In genomic region chr4:46450556-46450955, GRCh38 we compare ENCODE assay signal across 26 cellular contexts.
"Had no signal": no experiment of that assay in that cellular context is flagged by ENCODE, and none has a peak within 500 bp of the region (broad histone marks: within the 10 kb centered on the region; RNA-seq: fewer than 3 reads in every experiment).

No MANE protein-coding gene starts in this region.

- H3K27ac ChIP-seq: left ventricle myocardium inferior, pancreas, psoas muscle, right atrium auricular region, right lobe of liver, tibial nerve, uterus had no signal

- H3K27me3 ChIP-seq: pancreas, right atrium auricular region, right lobe of liver, tibial nerve, uterus had no signal

- H3K36me3 ChIP-seq: left ventricle myocardium inferior, pancreas, right atrium auricular region, right lobe of liver, tibial nerve, uterus had no signal

- H3K4me1 Mint-ChIP-seq: immature natural killer cell; memory B cell; naive thymus-derived CD8-positive, alpha-beta T cell; nephron; stimulated activated memory B cell treated with anti-CD40 and anti-IgM and Interleukin-4, amounts not matched to agents 10 μg/mL and 1 μg/mL and 100 μg/mL, for 72 hours; stimulated activated naive CD8-positive, alpha-beta T cell treated with anti-CD3 and anti-CD28 coated beads, Interleukin-15, amount 100 ng/mL, for 72 hours had no signal

- H3K36me3 Mint-ChIP-seq: immature natural killer cell; memory B cell; naive thymus-derived CD8-positive, alpha-beta T cell; stimulated activated memory B cell treated with anti-CD40 and anti-IgM and Interleukin-4, amounts not matched to agents 10 μg/mL and 1 μg/mL and 100 μg/mL, for 72 hours; type B pancreatic cell had no signal

- H3K4me1 ChIP-seq: left ventricle myocardium inferior, pancreas, psoas muscle, right atrium auricular region, right lobe of liver, tibial nerve, uterus had no signal

- H3K27me3 Mint-ChIP-seq: memory B cell; naive thymus-derived CD8-positive, alpha-beta T cell; stimulated activated memory B cell treated with anti-CD40 and anti-IgM and Interleukin-4, amounts not matched to agents 10 μg/mL and 1 μg/mL and 100 μg/mL, for 72 hours; stimulated activated naive CD8-positive, alpha-beta T cell treated with anti-CD3 and anti-CD28 coated beads, Interleukin-15, amount 100 ng/mL, for 72 hours; type B pancreatic cell had no signal

- H3K4me2 ChIP-seq: smooth muscle cell had no signal

- H3K9me3 Mint-ChIP-seq: memory B cell, nephron, type B pancreatic cell had no signal

- H3K27ac Mint-ChIP-seq: immature natural killer cell; memory B cell; naive thymus-derived CD8-positive, alpha-beta T cell; nephron; stimulated activated memory B cell treated with anti-CD40 and anti-IgM and Interleukin-4, amounts not matched to agents 10 μg/mL and 1 μg/mL and 100 μg/mL, for 72 hours; stimulated activated naive CD8-positive, alpha-beta T cell treated with anti-CD3 and anti-CD28 coated beads, Interleukin-15, amount 100 ng/mL, for 72 hours; type B pancreatic cell had no signal

- DNase-seq: hypothalamus; immature natural killer cell; kidney; left ventricle myocardium inferior; naive thymus-derived CD8-positive, alpha-beta T cell; nucleus accumbens; pancreas; psoas muscle; right lobe of liver; stimulated activated CD4-positive, alpha-beta T cell treated with anti-CD3 and anti-CD28 coated beads, Interleukin-1b, Interleukin-23, amount 100 ng/mL, for 48 hours; stimulated activated CD4-positive, alpha-beta T cell treated with anti-CD3 and anti-CD28 coated beads, Interleukin-2, amount 100 ng/mL, for 48 hours; stimulated activated CD4-positive, alpha-beta T cell treated with anti-CD3 and anti-CD28 coated beads, Interleukin-4, amount 100 ng/mL, for 4 hours; stimulated activated CD8-positive, alpha-beta memory T cell treated with anti-CD3 and anti-CD28 coated beads, Interleukin-4, amount 100 ng/mL, for 48 hours; stimulated activated naive CD4-positive, alpha-beta T cell treated with Interleukin-2 at 50 U/mL for 16 hours; stimulated activated naive CD8-positive, alpha-beta T cell treated with anti-CD3 and anti-CD28 coated beads, Interleukin-15, amount 100 ng/mL, for 72 hours; substantia nigra; uterus had no signal

- ATAC-seq: naive thymus-derived CD8-positive, alpha-beta T cell; pancreas; psoas muscle; right lobe of liver; stimulated activated memory B cell treated with anti-CD40 and anti-IgM and Interleukin-4, amounts not matched to agents 10 μg/mL and 1 μg/mL and 100 μg/mL, for 72 hours; stimulated activated naive CD8-positive, alpha-beta T cell treated with anti-CD3 and anti-CD28 coated beads, Interleukin-15, amount 100 ng/mL, for 72 hours had no signal

- H3K4me3 ChIP-seq: left ventricle myocardium inferior, lung, pancreas, psoas muscle, right atrium auricular region, right lobe of liver, smooth muscle cell, tibial nerve, uterus had no signal

- H3K4me3 Mint-ChIP-seq: immature natural killer cell; memory B cell; naive thymus-derived CD8-positive, alpha-beta T cell; nephron; neural crest cell; stimulated activated memory B cell treated with anti-CD40 and anti-IgM and Interleukin-4, amounts not matched to agents 10 μg/mL and 1 μg/mL and 100 μg/mL, for 72 hours; stimulated activated naive CD8-positive, alpha-beta T cell treated with anti-CD3 and anti-CD28 coated beads, Interleukin-15, amount 100 ng/mL, for 72 hours; type B pancreatic cell had no signal
